In genomic region chr12:124809878-124810277, GRCh38 we compare ENCODE assay signal across 31 cellular contexts. TPM values are rescaled to one million over a fixed set of nuclear protein-coding genes. Genes with fewer than 3 reads are reported as not detected.
A peak's percentile ranks its signal among the peaks of the same experiment; 100 is the strongest.
DNase-seq lines count a peak whose midpoint lies in the region; ATAC-seq, FAIRE-seq and TF ChIP-seq lines count a peak whose summit lies in the region.
"Had no signal": no experiment of that assay in that cellular context is flagged by ENCODE, and none has a peak within 500 bp of the region (broad histone marks: within the 10 kb centered on the region; RNA-seq: fewer than 3 reads in every experiment).

No MANE protein-coding gene starts in this region.

- FAIRE-seq in astrocyte (lab: Jason Lieb, UNC) = no peak
- FAIRE-seq: colon, GM18507 had no signal

- no peak overlapping the region for H2AFZ ChIP-seq in astrocyte (ENCODE audit: low read depth, low read length)

- H4K20me1 ChIP-seq in astrocyte (ENCODE audit: insufficient read depth, low read length) = no peaks in the 10 kb centered on the region

- H3K27ac ChIP-seq in astrocyte (ENCODE audit: low read depth, low read length) (no peak overlapping the region), coronary artery (no peak overlapping the region)
- H3K27ac ChIP-seq: brain microvascular endothelial cell, left lung, thyroid gland had no signal

- H3K4me3 Mint-ChIP-seq in astrocyte (ENCODE audit: unreplicated experiment) = no peak overlapping the region
- H3K4me3 Mint-ChIP-seq: activated naive CD8-positive, alpha-beta T cell treated with anti-CD3 and anti-CD28 coated beads, Interleukin-2, amount 50 U/mL, for 24 hours; activated T-cell treated with anti-CD3 and anti-CD28 coated beads, Interleukin-2, amount 50 U/mL, for 4 hours; stimulated activated naive CD8-positive, alpha-beta T cell treated with anti-CD3 and anti-CD28 coated beads, Interleukin-15, Interleukin-2, amounts not matched to agents 100 ng/mL and 50 ng/mL, for 24 hours had no signal

- H3K36me3 ChIP-seq in astrocyte (ENCODE audit: insufficient read depth, low read length) = no peaks in the 10 kb centered on the region
- H3K36me3 ChIP-seq: thyroid gland had no signal

- TF ChIP-seq CTCF in astrocyte (IDR thresholded peaks at IDR 0.05; ENCODE audit: insufficient read depth, low read depth, low read length) (no peak), coronary artery (IDR thresholded peaks at IDR 0.05) (no peak)

- ATAC-seq in HG03442 (IDR thresholded peaks at IDR 0.05; ENCODE audit: unreplicated experiment) (no peak), GM21423 (IDR thresholded peaks at IDR 0.05; ENCODE audit: unreplicated experiment) (no peak)
- ATAC-seq: activated naive CD8-positive, alpha-beta T cell treated with anti-CD3 and anti-CD28 coated beads, Interleukin-2, amount 50 U/mL, for 24 hours; activated T-cell treated with anti-CD3 and anti-CD28 coated beads, Interleukin-2, amount 50 U/mL, for 4 hours; left lung; Panc1 had no signal

- H3K9me3 ChIP-seq in astrocyte (ENCODE audit: insufficient read depth, low read depth, low read length) = no peaks in the 10 kb centered on the region
- H3K9me3 ChIP-seq: left lung, thyroid gland had no signal

- no peak overlapping the region for H3K27ac Mint-ChIP-seq in astrocyte (ENCODE audit: unreplicated experiment)
- H3K27ac Mint-ChIP-seq: activated naive CD8-positive, alpha-beta T cell treated with anti-CD3 and anti-CD28 coated beads, Interleukin-2, amount 50 U/mL, for 24 hours; stimulated activated naive CD8-positive, alpha-beta T cell treated with anti-CD3 and anti-CD28 coated beads, Interleukin-15, Interleukin-2, amounts not matched to agents 100 ng/mL and 50 ng/mL, for 24 hours had no signal

- no peak overlapping the region for H3K4me2 ChIP-seq in astrocyte (ENCODE audit: low read length)

- no peaks in the 10 kb centered on the region for H3K27me3 ChIP-seq in astrocyte (ENCODE audit: insufficient read depth, low read length)
- H3K27me3 ChIP-seq: brain microvascular endothelial cell, left lung, thyroid gland had no signal

- no peak overlapping the region for H3K4me3 ChIP-seq in astrocyte (ENCODE audit: insufficient read depth, low read depth, low read length)
- H3K4me3 ChIP-seq in coronary artery = no peak overlapping the region
- H3K4me3 ChIP-seq: left lung, thyroid gland had no signal

- H3K9ac ChIP-seq in astrocyte (ENCODE audit: low read length) = no peak overlapping the region

- peaks cover 19% of the 10 kb centered on the region for H3K36me3 Mint-ChIP-seq in astrocyte (ENCODE audit: low read depth, unreplicated experiment)

- no peaks in the 10 kb centered on the region for H3K4me1 Mint-ChIP-seq in astrocyte (ENCODE audit: low read depth, unreplicated experiment)
- H3K4me1 Mint-ChIP-seq: activated naive CD8-positive, alpha-beta T cell treated with anti-CD3 and anti-CD28 coated beads, Interleukin-2, amount 50 U/mL, for 24 hours had no signal

- no peaks in the 10 kb centered on the region for H3K4me1 ChIP-seq in astrocyte (ENCODE audit: insufficient read depth, low read length)
- H3K4me1 ChIP-seq: left lung had no signal

- H3K27me3 Mint-ChIP-seq in astrocyte (ENCODE audit: low read depth, unreplicated experiment) = no peaks in the 10 kb centered on the region
- H3K27me3 Mint-ChIP-seq: activated naive CD8-positive, alpha-beta T cell treated with anti-CD3 and anti-CD28 coated beads, Interleukin-2, amount 50 U/mL, for 24 hours; stimulated activated naive CD8-positive, alpha-beta T cell treated with anti-CD3 and anti-CD28 coated beads, Interleukin-15, Interleukin-2, amounts not matched to agents 100 ng/mL and 50 ng/mL, for 24 hours had no signal

- no peaks in the 10 kb centered on the region for H3K79me2 ChIP-seq in astrocyte (ENCODE audit: insufficient read depth, low read length)

- peak; percentile 73 for DNase-seq in AG08395 (ENCODE audit: low spot score)
- DNase-seq in HCEC 1CT = peak; percentile 48
- DNase-seq in astrocyte (ENCODE audit: low read depth) = peak; percentile 39
- DNase-seq in fibroblast of peridontal ligament (ENCODE audit: extremely low read depth) = peak; percentile 78
- no peak for DNase-seq in coronary artery (ENCODE audit: low spot score)
- no peak for DNase-seq in SIG-M5 treated with dmso at 0.1 percent for 504 hours (lab: John Stamatoyannopoulos, UW; ENCODE audit: unreplicated experiment)
- DNase-seq: 8988T; activated CD4-positive, alpha-beta T cell treated with anti-CD3 and anti-CD28 coated beads, Interleukin-2, amount 50 U/mL, for 1 hour; activated naive CD8-positive, alpha-beta T cell treated with anti-CD3 and anti-CD28 coated beads, Interleukin-2, amount 50 U/mL, for 24 hours; activated T-cell treated with anti-CD3 and anti-CD28 coated beads, Interleukin-2, amount 50 U/mL, for 4 hours; brain microvascular endothelial cell; DMS153; effector memory CD4-positive, alpha-beta T cell; GF-D8; GOT3; hippocampal formation; left lung; mesendoderm; NCI-H1105; NCI-H187 treated with DMSO at 0.1 percent for 48 hours; NCI-H69; nucleus accumbens; SIG-M5; T1000; thyroid gland had no signal

- H3K9me3 Mint-ChIP-seq in astrocyte (ENCODE audit: unreplicated experiment) = no peaks in the 10 kb centered on the region
- H3K9me3 Mint-ChIP-seq: activated naive CD8-positive, alpha-beta T cell treated with anti-CD3 and anti-CD28 coated beads, Interleukin-2, amount 50 U/mL, for 24 hours; activated T-cell treated with anti-CD3 and anti-CD28 coated beads, Interleukin-2, amount 50 U/mL, for 4 hours; stimulated activated naive CD8-positive, alpha-beta T cell treated with anti-CD3 and anti-CD28 coated beads, Interleukin-15, Interleukin-2, amounts not matched to agents 100 ng/mL and 50 ng/mL, for 24 hours had no signal

RNA-seq across cellular contexts. Expression of gene SCARB1, which starts 53.8 kb away (rescaled TPM):
- 44.5 and 48.4 TPM in 2 replicates for total RNA-seq in astrocyte

Comparison
In these comparisons a context has a peak if more than half of its experiments do, and no peak if none do; other contexts are left out.
1. DNase-seq: peak in AG08395 (single experiment), HCEC 1CT (single experiment), astrocyte (single experiment) and fibroblast of peridontal ligament (single experiment); none in coronary artery (single experiment) and SIG-M5 treated with dmso at 0.1 percent for 504 hours (single experiment).